Comparison of ENCODE assay signal across 1 cellular context in genomic region chr1:151811181-151811580, GRCh38.
TF ChIP-seq lines count a peak whose summit lies in the region.

No MANE protein-coding gene starts in this region.

TF ChIP-seq in IMR-90, 13 proteins besides CTCF, POLR2A, EP300 and RAD21:
- no peak for TF ChIP-seq CHD1 (IDR thresholded peaks at IDR 0.05; ENCODE audit: low read depth, low read length)
- TF ChIP-seq MAZ (IDR thresholded peaks at IDR 0.05; ENCODE audit: borderline replicate concordance, low read depth, low read length): no peak
- TF ChIP-seq NFE2L2 (IDR thresholded peaks at IDR 0.05; ENCODE audit: low read depth, low read length): no peak
- no peak for TF ChIP-seq CEBPB (IDR thresholded peaks at IDR 0.05; ENCODE audit: low read depth, low read length)
- TF ChIP-seq USF2 (IDR thresholded peaks at IDR 0.05; ENCODE audit: low read depth, low read length): no peak
- TF ChIP-seq RCOR1 (IDR thresholded peaks at IDR 0.05; ENCODE audit: insufficient replicate concordance, low read length): no peak
- no peak for TF ChIP-seq BHLHE40 (IDR thresholded peaks at IDR 0.05; ENCODE audit: low read depth, low read length)
- TF ChIP-seq RFX5 (IDR thresholded peaks at IDR 0.05; ENCODE audit: low read depth, low read length): no peak
- no peak for TF ChIP-seq ELK1 (IDR thresholded peaks at IDR 0.05; ENCODE audit: borderline replicate concordance, low read depth, low read length)
- no peak for TF ChIP-seq SMC3 (IDR thresholded peaks at IDR 0.05; ENCODE audit: low read depth, low read length)
- no peak for TF ChIP-seq MXI1 (IDR thresholded peaks at IDR 0.05; ENCODE audit: borderline replicate concordance, low read depth, low read length)
- TF ChIP-seq FOS (IDR thresholded peaks at IDR 0.05; ENCODE audit: low read depth, low read length): no peak
- no peak for TF ChIP-seq MAFK (IDR thresholded peaks at IDR 0.05; ENCODE audit: low read depth, low read length)
